Comparison of ENCODE assay signal across 23 cellular contexts in genomic region chr7:140889645-140890044, GRCh38. TPM values are rescaled to one million over a fixed set of nuclear protein-coding genes. Genes with fewer than 3 reads are reported as not detected.
DNase-seq lines count a peak whose midpoint lies in the region; ATAC-seq and TF ChIP-seq lines count a peak whose summit lies in the region.
"Had no signal": no experiment of that assay in that cellular context is flagged by ENCODE, and none has a peak within 500 bp of the region (broad histone marks: within the 10 kb centered on the region; RNA-seq: fewer than 3 reads in every experiment).

No MANE protein-coding gene starts in this region.

- ATAC-seq in GM18909 (IDR thresholded peaks at IDR 0.05; ENCODE audit: poor library complexity, unreplicated experiment) (peak; percentile 58), HG03354 (IDR thresholded peaks at IDR 0.05; ENCODE audit: poor library complexity, severe bottlenecking, unreplicated experiment) (peak; percentile 87)

- H3K27me3 Mint-ChIP-seq in activated T-cell treated with anti-CD3 and anti-CD28 coated beads, Interleukin-2, amount 50 U/mL, for 24 hours = no peaks in the 10 kb centered on the region
- no peaks in the 10 kb centered on the region for H3K27me3 Mint-ChIP-seq in neural progenitor cell (ENCODE audit: insufficient read depth, low read depth)
- H3K27me3 Mint-ChIP-seq: dendritic cell treated with granulocyte-macrophage colony-stimulating factor and Interleukin-4, amounts not matched to agents 40 ng/mL and 50 ng/mL, for 4 days had no signal

- no peak overlapping the region for H3K27ac ChIP-seq in neural progenitor cell
- H3K27ac ChIP-seq: C4-2B, skin epidermis had no signal

- H3K36me3 ChIP-seq in neural progenitor cell = no peaks in the 10 kb centered on the region
- H3K36me3 ChIP-seq: neutrophil had no signal

- peaks cover 100% of the 10 kb centered on the region for H3K79me2 ChIP-seq in neural progenitor cell (ENCODE audit: low read depth)

- no peaks in the 10 kb centered on the region for H3K9me3 Mint-ChIP-seq in activated T-cell treated with anti-CD3 and anti-CD28 coated beads, Interleukin-2, amount 50 U/mL, for 24 hours
- peaks cover 13% of the 10 kb centered on the region for H3K9me3 Mint-ChIP-seq in neural progenitor cell
- H3K9me3 Mint-ChIP-seq: dendritic cell treated with granulocyte-macrophage colony-stimulating factor and Interleukin-4, amounts not matched to agents 40 ng/mL and 50 ng/mL, for 4 days; H9 had no signal

- no peak overlapping the region for H3K4me2 ChIP-seq in neural progenitor cell

- peaks cover 10% of the 10 kb centered on the region for H3K36me3 Mint-ChIP-seq in activated T-cell treated with anti-CD3 and anti-CD28 coated beads, Interleukin-2, amount 50 U/mL, for 24 hours (ENCODE audit: low read depth)
- peaks cover 25% of the 10 kb centered on the region for H3K36me3 Mint-ChIP-seq in neural progenitor cell

- no peaks in the 10 kb centered on the region for H3K27me3 ChIP-seq in neural progenitor cell
- H3K27me3 ChIP-seq: neutrophil had no signal

- H3K4me3 Mint-ChIP-seq in activated T-cell treated with anti-CD3 and anti-CD28 coated beads, Interleukin-2, amount 50 U/mL, for 24 hours = no peak overlapping the region
- H3K4me3 Mint-ChIP-seq in neural progenitor cell = no peak overlapping the region
- H3K4me3 Mint-ChIP-seq: dendritic cell treated with granulocyte-macrophage colony-stimulating factor and Interleukin-4, amounts not matched to agents 40 ng/mL and 50 ng/mL, for 4 days; H9 had no signal

- H3K9me3 ChIP-seq in neural progenitor cell (ENCODE audit: low read depth) = no peaks in the 10 kb centered on the region
- H3K9me3 ChIP-seq: neutrophil had no signal

- H3K4me1 ChIP-seq in neural progenitor cell = no peaks in the 10 kb centered on the region

- H3K9ac ChIP-seq in neural progenitor cell = no peak overlapping the region

- H2AFZ ChIP-seq in neural progenitor cell (replicated peaks) = no peak overlapping the region

- DNase-seq in NCI-H69 (lab: John Stamatoyannopoulos, UW) (peak; percentile 45), cerebellar cortex (ENCODE audit: low spot score) (peak; percentile 76), NK-92 (lab: John Stamatoyannopoulos, UW; ENCODE audit: unreplicated experiment) (no peak), neural progenitor cell (ENCODE audit: low spot score) (no peak)
- DNase-seq in activated T-cell treated with anti-CD3 and anti-CD28 coated beads, Interleukin-2, amount 50 U/mL, for 24 hours = no peak
- no peak for DNase-seq in stimulated activated CD4-positive, alpha-beta T cell treated with anti-CD3 and anti-CD28 coated beads, Interleukin-15, amount 100 ng/mL, for 24 hours
- DNase-seq: activated CD4-positive, alpha-beta T cell treated with anti-CD3 and anti-CD28 coated beads for 1 hour; activated naive CD4-positive, alpha-beta T cell treated with Interleukin-2 at 50 U/mL for 16 hours; activated T-cell treated with anti-CD3 and anti-CD28 coated beads, Interleukin-2, amount 50 U/mL, for 48 hours; amniotic stem cell; DMS53; GF-D8; H9; NCI-H1930; stimulated activated CD4-positive, alpha-beta T cell treated with anti-CD3 and anti-CD28 coated beads, Interleukin-2, amount 100 ng/mL, for 24 hours; stimulated activated naive CD4-positive, alpha-beta T cell treated with Interleukin-2 at 50 U/mL for 16 hours; T-helper 9 cell had no signal

- H3K4me3 ChIP-seq in neural progenitor cell = no peak overlapping the region
- H3K4me3 ChIP-seq: skin epidermis had no signal

- H4K20me1 ChIP-seq in neural progenitor cell (ENCODE audit: low read depth) = peaks cover 75% of the 10 kb centered on the region

- no peak overlapping the region for H3K27ac Mint-ChIP-seq in activated T-cell treated with anti-CD3 and anti-CD28 coated beads, Interleukin-2, amount 50 U/mL, for 24 hours
- no peak overlapping the region for H3K27ac Mint-ChIP-seq in neural progenitor cell
- H3K27ac Mint-ChIP-seq: dendritic cell treated with granulocyte-macrophage colony-stimulating factor and Interleukin-4, amounts not matched to agents 40 ng/mL and 50 ng/mL, for 4 days had no signal

- no peak for TF ChIP-seq CTCF in neural progenitor cell (IDR thresholded peaks at IDR 0.05)

- no peaks in the 10 kb centered on the region for H3F3A ChIP-seq in neural progenitor cell (ENCODE audit: low read depth)

- peaks cover 69% of the 10 kb centered on the region for H3K4me1 Mint-ChIP-seq in activated T-cell treated with anti-CD3 and anti-CD28 coated beads, Interleukin-2, amount 50 U/mL, for 24 hours (ENCODE audit: low read depth)
- no peaks in the 10 kb centered on the region for H3K4me1 Mint-ChIP-seq in neural progenitor cell

RNA-seq across cellular contexts. Expression of gene BRAF, which starts 35.1 kb away (rescaled TPM):
- 32.4 and 48.0 TPM in 2 replicates for total RNA-seq in neural progenitor cell (ENCODE audit: low replicate concordance)

Comparison
In these comparisons a context has a peak if more than half of its experiments do, and no peak if none do; other contexts are left out.
1. DNase-seq: peak in NCI-H69 (single experiment) and cerebellar cortex (single experiment); none in NK-92 (single experiment), activated T-cell treated with anti-CD3 and anti-CD28 coated beads, Interleukin-2, amount 50 U/mL, for 24 hours (single experiment), neural progenitor cell (single experiment) and stimulated activated CD4-positive, alpha-beta T cell treated with anti-CD3 and anti-CD28 coated beads, Interleukin-15, amount 100 ng/mL, for 24 hours (single experiment).